ENCODE assay signal across 1 cellular context in genomic region chr6:27592481-27593199, GRCh38.
TF ChIP-seq lines count a peak whose summit lies in the region.

No MANE protein-coding gene starts in this region.

TF ChIP-seq in K562, 482 proteins besides CTCF, POLR2A, EP300 and RAD21 (continued from another document and continues in another):
- TF ChIP-seq TSHZ1 (CRISPR knock-in tag; IDR thresholded peaks at IDR 0.05) (no peak), BHLHE40 (IDR thresholded peaks at IDR 0.05; ENCODE audit: low read length) (peak; percentile 79), ZNF212 (CRISPR knock-in tag; IDR thresholded peaks at IDR 0.05) (no peak), CCNT2 (IDR thresholded peaks at IDR 0.05; ENCODE audit: borderline replicate concordance, extremely low read depth, insufficient read length, low read depth, low read length) (no peak), NR4A1 (CRISPR knock-in tag; IDR thresholded peaks at IDR 0.05) (no peak), NR4A1 (tag; IDR thresholded peaks at IDR 0.05) (no peak), SREBF1 (IDR thresholded peaks at IDR 0.05; ENCODE audit: borderline replicate concordance, low read depth, low read length) (no peak), KLF10 (CRISPR knock-in tag; IDR thresholded peaks at IDR 0.05) (no peak), ZNF197 (CRISPR knock-in tag; IDR thresholded peaks at IDR 0.05; ENCODE audit: low read depth) (0 out of 2 replicates have a peak, but pooled peaks have one; percentile 55), BRD9 (IDR thresholded peaks at IDR 0.05; ENCODE audit: low read depth, partially characterized antibody) (peak; percentile 99), TRIM25 (IDR thresholded peaks at IDR 0.05; ENCODE audit: borderline replicate concordance) (0 out of 2 replicates have a peak, but pooled peaks have one; percentile 70), ELF4 (CRISPR knock-in tag; IDR thresholded peaks at IDR 0.05) (peak; percentile 26; the same call in 1 of the 2 replicates), LARP7 (IDR thresholded peaks at IDR 0.05) (peak; percentile 96), CHCHD3 (CRISPR knock-in tag; IDR thresholded peaks at IDR 0.05) (no peak), ZNF121 (CRISPR knock-in tag; conservative IDR thresholded peaks at IDR 0.05) (no peak), PKNOX1 (IDR thresholded peaks at IDR 0.05) (peak; percentile 77), CBX1 (IDR thresholded peaks at IDR 0.05; ENCODE audit: low read depth) (peak; percentile 82; the same call in 1 of the 2 replicates), RBFOX2 (IDR thresholded peaks at IDR 0.05; ENCODE audit: low read depth, low read length) (no peak), C11orf30 (IDR thresholded peaks at IDR 0.05; ENCODE audit: low read depth) (no peak), HDGF (IDR thresholded peaks at IDR 0.05) (peak; percentile 41; the same call in 1 of the 2 replicates), XRCC4 (IDR thresholded peaks at IDR 0.05; ENCODE audit: extremely low read depth, insufficient read depth, insufficient read length) (no peak), PRMT5 (CRISPR knock-in tag; IDR thresholded peaks at IDR 0.05) (no peak), STAG1 (CRISPR knock-in tag; IDR thresholded peaks at IDR 0.05; ENCODE audit: borderline replicate concordance) (no peak), SNIP1 (IDR thresholded peaks at IDR 0.05; ENCODE audit: low read depth) (0 out of 2 replicates have a peak, but pooled peaks have one; percentile 1), JUN (IDR thresholded peaks at IDR 0.05; ENCODE audit: borderline replicate concordance, low read depth, low read length) (peak; percentile 67; the same call in 1 of the 2 replicates), JUN (CRISPR knock-in tag; IDR thresholded peaks at IDR 0.05; ENCODE audit: borderline replicate concordance) (0 out of 2 replicates have a peak, but pooled peaks have one; percentile 27), ZNF584 (CRISPR knock-in tag; IDR thresholded peaks at IDR 0.05; ENCODE audit: low read depth) (no peak), KHSRP (IDR thresholded peaks at IDR 0.05) (0 out of 2 replicates have a peak, but pooled peaks have one; percentile 39), NELFE (IDR thresholded peaks at IDR 0.05; ENCODE audit: insufficient read depth, insufficient read length) (no peak), EWSR1 (IDR thresholded peaks at IDR 0.05; ENCODE audit: borderline replicate concordance, low read depth, partially characterized antibody) (no peak), ZSCAN32 (CRISPR knock-in tag; IDR thresholded peaks at IDR 0.05) (no peak), RBM34 (IDR thresholded peaks at IDR 0.05; ENCODE audit: borderline replicate concordance, insufficient read depth, low read length) (no peak), LEF1 (IDR thresholded peaks at IDR 0.05) (peak; percentile 62), U2AF1 (optimal IDR thresholded peaks at IDR 0.05; ENCODE audit: low read depth, low read length) (no peak), GTF2E2 (tag; IDR thresholded peaks at IDR 0.05) (no peak), ETV6 (IDR thresholded peaks at IDR 0.05; ENCODE audit: borderline replicate concordance in 1 of 2, low read depth in 2 of 2, low read length in 1 of 2) (no peak), ETV6 (CRISPR knock-in tag; IDR thresholded peaks at IDR 0.05; ENCODE audit: borderline replicate concordance) (no peak), ZNF134 (CRISPR knock-in tag; conservative IDR thresholded peaks at IDR 0.05) (0 out of 2 replicates have a peak, but pooled peaks have one; percentile 35), STAT5A (IDR thresholded peaks at IDR 0.05; ENCODE audit: borderline replicate concordance, low read length) (peak; percentile 56; the same call in 1 of the 2 replicates), MEF2D (tag; conservative IDR thresholded peaks at IDR 0.05; ENCODE audit: low read depth) (0 out of 2 replicates have a peak, but pooled peaks have one; percentile 25), KAT7 (CRISPR knock-in tag; IDR thresholded peaks at IDR 0.05; ENCODE audit: borderline replicate concordance) (peak; percentile 63; the same call in 1 of the 2 replicates), ILF3 (IDR thresholded peaks at IDR 0.05; ENCODE audit: borderline replicate concordance) (no peak), RNF2 (IDR thresholded peaks at IDR 0.05) (peak; percentile 90), PHF21A (IDR thresholded peaks at IDR 0.05; ENCODE audit: borderline replicate concordance, low read depth) (peak; percentile 83), CEBPB (tag; IDR thresholded peaks at IDR 0.05) (no peak)
- TF ChIP-seq, protein P1, sequence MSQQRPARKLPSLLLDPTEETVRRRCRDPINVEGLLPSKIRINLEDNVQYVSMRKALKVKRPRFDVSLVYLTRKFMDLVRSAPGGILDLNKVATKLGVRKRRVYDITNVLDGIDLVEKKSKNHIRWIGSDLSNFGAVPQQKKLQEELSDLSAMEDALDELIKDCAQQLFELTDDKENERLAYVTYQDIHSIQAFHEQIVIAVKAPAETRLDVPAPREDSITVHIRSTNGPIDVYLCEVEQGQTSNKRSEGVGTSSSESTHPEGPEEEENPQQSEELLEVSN (IDR thresholded peaks at IDR 0.05; ENCODE audit: borderline replicate concordance in 1 of 2, extremely low read depth in 1 of 2, insufficient read depth in 1 of 2, insufficient read length in 1 of 2, low read depth in 1 of 2, low read length in 1 of 2, poor library complexity in 1 of 2, severe bottlenecking in 1 of 2): peak in 1 of 2 experiments; percentile 34
- TF ChIP-seq, protein P2, sequence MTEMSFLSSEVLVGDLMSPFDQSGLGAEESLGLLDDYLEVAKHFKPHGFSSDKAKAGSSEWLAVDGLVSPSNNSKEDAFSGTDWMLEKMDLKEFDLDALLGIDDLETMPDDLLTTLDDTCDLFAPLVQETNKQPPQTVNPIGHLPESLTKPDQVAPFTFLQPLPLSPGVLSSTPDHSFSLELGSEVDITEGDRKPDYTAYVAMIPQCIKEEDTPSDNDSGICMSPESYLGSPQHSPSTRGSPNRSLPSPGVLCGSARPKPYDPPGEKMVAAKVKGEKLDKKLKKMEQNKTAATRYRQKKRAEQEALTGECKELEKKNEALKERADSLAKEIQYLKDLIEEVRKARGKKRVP (CRISPR knock-in tag; IDR thresholded peaks at IDR 0.05): 0 out of 2 replicates have a peak, but pooled peaks have one; percentile 50
- TF ChIP-seq, protein P3, sequence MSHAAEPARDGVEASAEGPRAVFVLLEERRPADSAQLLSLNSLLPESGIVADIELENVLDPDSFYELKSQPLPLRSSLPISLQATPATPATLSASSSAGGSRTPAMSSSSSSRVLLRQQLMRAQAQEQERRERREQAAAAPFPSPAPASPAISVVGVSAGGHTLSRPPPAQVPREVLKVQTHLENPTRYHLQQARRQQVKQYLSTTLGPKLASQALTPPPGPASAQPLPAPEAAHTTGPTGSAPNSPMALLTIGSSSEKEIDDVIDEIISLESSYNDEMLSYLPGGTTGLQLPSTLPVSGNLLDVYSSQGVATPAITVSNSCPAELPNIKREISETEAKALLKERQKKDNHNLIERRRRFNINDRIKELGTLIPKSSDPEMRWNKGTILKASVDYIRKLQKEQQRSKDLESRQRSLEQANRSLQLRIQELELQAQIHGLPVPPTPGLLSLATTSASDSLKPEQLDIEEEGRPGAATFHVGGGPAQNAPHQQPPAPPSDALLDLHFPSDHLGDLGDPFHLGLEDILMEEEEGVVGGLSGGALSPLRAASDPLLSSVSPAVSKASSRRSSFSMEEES (CRISPR knock-in tag; IDR thresholded peaks at IDR 0.05): no peak
- TF ChIP-seq, protein P4, sequence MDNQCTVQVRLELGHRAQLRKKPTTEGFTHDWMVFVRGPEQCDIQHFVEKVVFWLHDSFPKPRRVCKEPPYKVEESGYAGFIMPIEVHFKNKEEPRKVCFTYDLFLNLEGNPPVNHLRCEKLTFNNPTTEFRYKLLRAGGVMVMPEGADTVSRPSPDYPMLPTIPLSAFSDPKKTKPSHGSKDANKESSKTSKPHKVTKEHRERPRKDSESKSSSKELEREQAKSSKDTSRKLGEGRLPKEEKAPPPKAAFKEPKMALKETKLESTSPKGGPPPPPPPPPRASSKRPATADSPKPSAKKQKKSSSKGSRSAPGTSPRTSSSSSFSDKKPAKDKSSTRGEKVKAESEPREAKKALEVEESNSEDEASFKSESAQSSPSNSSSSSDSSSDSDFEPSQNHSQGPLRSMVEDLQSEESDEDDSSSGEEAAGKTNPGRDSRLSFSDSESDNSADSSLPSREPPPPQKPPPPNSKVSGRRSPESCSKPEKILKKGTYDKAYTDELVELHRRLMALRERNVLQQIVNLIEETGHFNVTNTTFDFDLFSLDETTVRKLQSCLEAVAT (IDR thresholded peaks at IDR 0.05): peak; percentile 2 to 16; a peak in 3 of 4 replicates
- TF ChIP-seq, protein P5, sequence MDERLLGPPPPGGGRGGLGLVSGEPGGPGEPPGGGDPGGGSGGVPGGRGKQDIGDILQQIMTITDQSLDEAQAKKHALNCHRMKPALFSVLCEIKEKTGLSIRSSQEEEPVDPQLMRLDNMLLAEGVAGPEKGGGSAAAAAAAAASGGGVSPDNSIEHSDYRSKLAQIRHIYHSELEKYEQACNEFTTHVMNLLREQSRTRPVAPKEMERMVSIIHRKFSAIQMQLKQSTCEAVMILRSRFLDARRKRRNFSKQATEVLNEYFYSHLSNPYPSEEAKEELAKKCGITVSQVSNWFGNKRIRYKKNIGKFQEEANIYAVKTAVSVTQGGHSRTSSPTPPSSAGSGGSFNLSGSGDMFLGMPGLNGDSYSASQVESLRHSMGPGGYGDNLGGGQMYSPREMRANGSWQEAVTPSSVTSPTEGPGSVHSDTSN (CRISPR knock-in tag; IDR thresholded peaks at IDR 0.05; ENCODE audit: low read depth): no peak
- TF ChIP-seq, protein P5 (tag; conservative IDR thresholded peaks at IDR 0.05; ENCODE audit: low read depth): peak; percentile 70
- TF ChIP-seq, protein P6, sequence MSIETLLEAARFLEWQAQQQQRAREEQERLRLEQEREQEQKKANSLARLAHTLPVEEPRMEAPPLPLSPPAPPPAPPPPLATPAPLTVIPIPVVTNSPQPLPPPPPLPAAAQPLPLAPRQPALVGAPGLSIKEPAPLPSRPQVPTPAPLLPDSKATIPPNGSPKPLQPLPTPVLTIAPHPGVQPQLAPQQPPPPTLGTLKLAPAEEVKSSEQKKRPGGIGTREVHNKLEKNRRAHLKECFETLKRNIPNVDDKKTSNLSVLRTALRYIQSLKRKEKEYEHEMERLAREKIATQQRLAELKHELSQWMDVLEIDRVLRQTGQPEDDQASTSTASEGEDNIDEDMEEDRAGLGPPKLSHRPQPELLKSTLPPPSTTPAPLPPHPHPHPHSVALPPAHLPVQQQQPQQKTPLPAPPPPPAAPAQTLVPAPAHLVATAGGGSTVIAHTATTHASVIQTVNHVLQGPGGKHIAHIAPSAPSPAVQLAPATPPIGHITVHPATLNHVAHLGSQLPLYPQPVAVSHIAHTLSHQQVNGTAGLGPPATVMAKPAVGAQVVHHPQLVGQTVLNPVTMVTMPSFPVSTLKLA (conservative IDR thresholded peaks at IDR 0.05): peak; percentile 77 to 79
